In the genomic region with DNA sequence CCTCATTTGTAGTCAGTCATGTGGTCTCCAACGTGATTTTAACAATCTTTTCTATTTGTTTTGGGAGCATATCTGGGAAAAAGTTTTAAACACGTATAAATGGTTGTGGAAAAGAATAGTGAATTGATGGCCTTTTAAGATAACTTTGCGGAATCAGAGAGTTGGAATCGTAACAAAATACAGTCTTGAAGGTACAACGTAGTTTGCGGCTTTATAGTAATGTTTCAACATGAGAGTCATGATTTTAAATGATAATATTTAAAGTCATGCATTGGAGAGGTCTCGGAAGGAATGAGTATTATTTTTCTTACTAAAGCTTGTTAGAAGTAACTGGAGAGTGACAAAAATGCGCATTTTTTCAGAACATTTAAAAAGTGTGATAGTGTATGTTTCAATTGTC, we compare ENCODE assay signal across 1 cellular context.
TF ChIP-seq lines count a peak whose summit lies in the region.

No MANE protein-coding gene starts in this region.

TF ChIP-seq in K562, 482 proteins besides CTCF, POLR2A, EP300 and RAD21 (continued from another document):
- TF ChIP-seq ZNF584 (CRISPR knock-in tag; IDR thresholded peaks at IDR 0.05; ENCODE audit: low read depth) (no peak), ZNF253 (CRISPR knock-in tag; conservative IDR thresholded peaks at IDR 0.05) (no peak), PHB (CRISPR knock-in tag; IDR thresholded peaks at IDR 0.05) (no peak), THRAP3 (IDR thresholded peaks at IDR 0.05; ENCODE audit: borderline replicate concordance) (no peak)
- TF ChIP-seq, protein P1, sequence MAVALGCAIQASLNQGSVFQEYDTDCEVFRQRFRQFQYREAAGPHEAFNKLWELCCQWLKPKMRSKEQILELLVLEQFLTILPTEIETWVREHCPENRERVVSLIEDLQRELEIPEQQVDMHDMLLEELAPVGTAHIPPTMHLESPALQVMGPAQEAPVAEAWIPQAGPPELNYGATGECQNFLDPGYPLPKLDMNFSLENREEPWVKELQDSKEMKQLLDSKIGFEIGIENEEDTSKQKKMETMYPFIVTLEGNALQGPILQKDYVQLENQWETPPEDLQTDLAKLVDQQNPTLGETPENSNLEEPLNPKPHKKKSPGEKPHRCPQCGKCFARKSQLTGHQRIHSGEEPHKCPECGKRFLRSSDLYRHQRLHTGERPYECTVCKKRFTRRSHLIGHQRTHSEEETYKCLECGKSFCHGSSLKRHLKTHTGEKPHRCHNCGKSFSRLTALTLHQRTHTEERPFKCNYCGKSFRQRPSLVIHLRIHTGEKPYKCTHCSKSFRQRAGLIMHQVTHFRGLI (CRISPR knock-in tag; IDR thresholded peaks at IDR 0.05), result no peak
